In genomic region chr2:110220193-110220564, GRCh38 we compare ENCODE assay signal across 38 cellular contexts.
"Had no signal": no experiment of that assay in that cellular context is flagged by ENCODE, and none has a peak within 500 bp of the region (broad histone marks: within the 10 kb centered on the region; RNA-seq: fewer than 3 reads in every experiment).

No MANE protein-coding gene starts in this region.

- H3K36me3 Mint-ChIP-seq: activated CD8-positive, alpha-beta memory T cell treated with anti-CD3 and anti-CD28 coated beads, Interleukin-2, amount 10 ng/mL, durations not matched to agents 7 days and 5 days; activated naive CD4-positive, alpha-beta T cell treated with anti-CD3 and anti-CD28 coated beads, Interleukin-2, amount 50 U/mL, for 24 hours; activated naive CD8-positive, alpha-beta T cell treated with anti-CD3 and anti-CD28 coated beads for 36 hours; brain had no signal

- H3K27ac Mint-ChIP-seq: activated B cell treated with CpG ODN at 0.5 μM for 24 hours; activated CD8-positive, alpha-beta memory T cell treated with anti-CD3 and anti-CD28 coated beads, Interleukin-2, amount 10 ng/mL, durations not matched to agents 7 days and 5 days; activated CD8-positive, alpha-beta T cell treated with anti-CD3 and anti-CD28 coated beads, Interleukin-2, amount 10 ng/mL, durations not matched to agents 7 days and 5 days; activated naive CD4-positive, alpha-beta T cell treated with anti-CD3 and anti-CD28 coated beads for 36 hours; activated naive CD4-positive, alpha-beta T cell treated with anti-CD3 and anti-CD28 coated beads, Interleukin-2, amount 50 U/mL, for 24 hours; activated naive CD8-positive, alpha-beta T cell treated with anti-CD3 and anti-CD28 coated beads for 36 hours; activated naive CD8-positive, alpha-beta T cell treated with anti-CD3 and anti-CD28 coated beads, Interleukin-2, amount 50 U/mL, for 24 hours; activated T-helper 1 cell treated with anti-CD3 and anti-CD28 coated beads, Interleukin-12 subunit alpha, Interleukin-12 subunit beta, Interleukin-2, Interleukin-4 antibody, amounts not matched to agents 30 ng/mL and 10 ng/mL and 1 ng/mL, durations not matched to agents 14 hours and 24 hours and 36 hours; activated T-helper 2 cell treated with anti-CD3 and anti-CD28 coated beads, Interferon-gamma antibody, Interleukin-2, Interleukin-4, amounts not matched to agents 10 μg/mL and 5 μg/mL and 100 μg/mL, durations not matched to agents 14 hours and 24 hours and 36 hours; dendritic cell treated with granulocyte-macrophage colony-stimulating factor and Interleukin-4, amounts not matched to agents 40 ng/mL and 50 ng/mL, for 4 days; endodermal cell; T-helper 17 cell; T-helper 2 cell treated with Interferon-gamma antibody and Interleukin-4, amounts not matched to agents 5 μg/mL and 100 μg/mL, for 36 hours had no signal

- H3K36me3 ChIP-seq: adrenal gland, esophagus squamous epithelium, heart left ventricle, WERI-Rb-1 had no signal

- H3K4me1 ChIP-seq: adrenal gland, heart left ventricle had no signal

- H3K9me3 Mint-ChIP-seq: activated B cell treated with CpG ODN at 0.5 μM for 24 hours; activated naive CD4-positive, alpha-beta T cell treated with anti-CD3 and anti-CD28 coated beads for 36 hours; activated naive CD4-positive, alpha-beta T cell treated with anti-CD3 and anti-CD28 coated beads, Interleukin-2, amount 50 U/mL, for 24 hours; activated naive CD8-positive, alpha-beta T cell treated with anti-CD3 and anti-CD28 coated beads for 36 hours; activated naive CD8-positive, alpha-beta T cell treated with anti-CD3 and anti-CD28 coated beads, Interleukin-2, amount 50 U/mL, for 24 hours; activated T-helper 1 cell treated with anti-CD3 and anti-CD28 coated beads, Interleukin-12 subunit alpha, Interleukin-12 subunit beta, Interleukin-2, Interleukin-4 antibody, amounts not matched to agents 30 ng/mL and 10 ng/mL and 1 ng/mL, durations not matched to agents 14 hours and 24 hours and 36 hours; activated T-helper 2 cell treated with anti-CD3 and anti-CD28 coated beads, Interferon-gamma antibody, Interleukin-2, Interleukin-4, amounts not matched to agents 10 μg/mL and 5 μg/mL and 100 μg/mL, durations not matched to agents 14 hours and 24 hours and 36 hours; central memory CD8-positive, alpha-beta T cell; dendritic cell treated with granulocyte-macrophage colony-stimulating factor and Interleukin-4, amounts not matched to agents 40 ng/mL and 50 ng/mL, for 4 days; T-helper 2 cell treated with Interferon-gamma antibody and Interleukin-4, amounts not matched to agents 5 μg/mL and 100 μg/mL, for 36 hours had no signal

- ATAC-seq: activated CD4-positive, CD25-positive, alpha-beta regulatory T cell treated with anti-CD3 and anti-CD28 coated beads, Interleukin-2, amount 50 U/mL, for 24 hours; activated CD8-positive, alpha-beta memory T cell treated with anti-CD3 and anti-CD28 coated beads, Interleukin-2, amount 10 ng/mL, durations not matched to agents 7 days and 5 days; activated CD8-positive, alpha-beta T cell treated with anti-CD3 and anti-CD28 coated beads, Interleukin-2, amount 10 ng/mL, durations not matched to agents 7 days and 5 days; activated naive CD8-positive, alpha-beta T cell treated with anti-CD3 and anti-CD28 coated beads, Interleukin-2, amount 50 U/mL, for 24 hours; heart left ventricle; T-helper 17 cell had no signal

- H3K4me3 ChIP-seq: adrenal gland, coronary artery, dorsolateral prefrontal cortex, esophagus squamous epithelium, heart left ventricle had no signal

- H3K4me1 Mint-ChIP-seq: activated B cell treated with CpG ODN at 0.5 μM for 24 hours; activated CD8-positive, alpha-beta memory T cell treated with anti-CD3 and anti-CD28 coated beads, Interleukin-2, amount 10 ng/mL, durations not matched to agents 7 days and 5 days; activated naive CD4-positive, alpha-beta T cell treated with anti-CD3 and anti-CD28 coated beads, Interleukin-2, amount 50 U/mL, for 24 hours; activated naive CD8-positive, alpha-beta T cell treated with anti-CD3 and anti-CD28 coated beads for 36 hours; activated naive CD8-positive, alpha-beta T cell treated with anti-CD3 and anti-CD28 coated beads, Interleukin-2, amount 50 U/mL, for 24 hours; brain; central memory CD8-positive, alpha-beta T cell; T-helper 17 cell had no signal

- H3K4me3 Mint-ChIP-seq: activated B cell treated with CpG ODN at 0.5 μM for 24 hours; activated CD8-positive, alpha-beta memory T cell treated with anti-CD3 and anti-CD28 coated beads, Interleukin-2, amount 10 ng/mL, durations not matched to agents 7 days and 5 days; activated CD8-positive, alpha-beta T cell treated with anti-CD3 and anti-CD28 coated beads, Interleukin-2, amount 10 ng/mL, durations not matched to agents 7 days and 5 days; activated naive CD4-positive, alpha-beta T cell treated with anti-CD3 and anti-CD28 coated beads for 36 hours; activated naive CD4-positive, alpha-beta T cell treated with anti-CD3 and anti-CD28 coated beads, Interleukin-2, amount 50 U/mL, for 24 hours; activated naive CD8-positive, alpha-beta T cell treated with anti-CD3 and anti-CD28 coated beads for 36 hours; activated naive CD8-positive, alpha-beta T cell treated with anti-CD3 and anti-CD28 coated beads, Interleukin-2, amount 50 U/mL, for 24 hours; activated T-helper 1 cell treated with anti-CD3 and anti-CD28 coated beads, Interleukin-12 subunit alpha, Interleukin-12 subunit beta, Interleukin-2, Interleukin-4 antibody, amounts not matched to agents 30 ng/mL and 10 ng/mL and 1 ng/mL, durations not matched to agents 14 hours and 24 hours and 36 hours; brain; central memory CD8-positive, alpha-beta T cell; dendritic cell treated with granulocyte-macrophage colony-stimulating factor and Interleukin-4, amounts not matched to agents 40 ng/mL and 50 ng/mL, for 4 days; endodermal cell; T-helper 17 cell; T-helper 2 cell treated with Interferon-gamma antibody and Interleukin-4, amounts not matched to agents 5 μg/mL and 100 μg/mL, for 36 hours had no signal

- FAIRE-seq: bronchial epithelial cell, frontal cortex had no signal

- H3K9me3 ChIP-seq: adrenal gland, esophagus squamous epithelium, heart left ventricle had no signal

- DNase-seq: activated B cell treated with CpG ODN at 0.5 μM for 24 hours; activated CD4-positive, alpha-beta T cell treated with anti-CD3 and anti-CD28 coated beads for 48 hours; activated CD4-positive, alpha-beta T cell treated with anti-CD3 and anti-CD28 coated beads, Interleukin-2, amount 50 U/mL, for 1 hour; activated CD4-positive, alpha-beta T cell treated with anti-CD3 and anti-CD28 coated beads, Interleukin-2, amount 50 U/mL, for 48 hours; activated CD8-positive, alpha-beta memory T cell treated with anti-CD3 and anti-CD28 coated beads, Interleukin-2, amount 10 ng/mL, durations not matched to agents 7 days and 5 days; activated CD8-positive, alpha-beta memory T cell treated with anti-CD3 and anti-CD28 coated beads, Interleukin-2, amount 50 U/mL, for 4 hours; activated CD8-positive, alpha-beta T cell treated with anti-CD3 and anti-CD28 coated beads, Interleukin-2, amount 10 ng/mL, durations not matched to agents 7 days and 5 days; activated effector memory CD4-positive, alpha-beta T cell treated with anti-CD3 and anti-CD28 coated beads, Interleukin-2, amount 50 U/mL, for 16 hours; activated naive CD4-positive, alpha-beta T cell treated with anti-CD3 and anti-CD28 coated beads for 36 hours; activated naive CD8-positive, alpha-beta T cell treated with anti-CD3 and anti-CD28 coated beads for 36 hours; activated naive CD8-positive, alpha-beta T cell treated with anti-CD3 and anti-CD28 coated beads, Interleukin-2, amount 50 U/mL, for 24 hours; activated T-cell treated with anti-CD3 and anti-CD28 coated beads, Interleukin-2, amount 50 U/mL, for 1 hour; activated T-cell treated with anti-CD3 and anti-CD28 coated beads, Interleukin-2, amount 50 U/mL, for 48 hours; adrenal gland; amygdala; aorta; dorsolateral prefrontal cortex; effector memory CD4-positive, alpha-beta T cell; endodermal cell; erythroblast; esophagus squamous epithelium; glutamatergic neuron; heart left ventricle; T-helper 1 cell; T-helper 17 cell; T1000; WERI-Rb-1 had no signal

- H3K27ac ChIP-seq: adrenal gland, coronary artery, dorsolateral prefrontal cortex, heart left ventricle, WERI-Rb-1 had no signal
